In the genomic region with DNA sequence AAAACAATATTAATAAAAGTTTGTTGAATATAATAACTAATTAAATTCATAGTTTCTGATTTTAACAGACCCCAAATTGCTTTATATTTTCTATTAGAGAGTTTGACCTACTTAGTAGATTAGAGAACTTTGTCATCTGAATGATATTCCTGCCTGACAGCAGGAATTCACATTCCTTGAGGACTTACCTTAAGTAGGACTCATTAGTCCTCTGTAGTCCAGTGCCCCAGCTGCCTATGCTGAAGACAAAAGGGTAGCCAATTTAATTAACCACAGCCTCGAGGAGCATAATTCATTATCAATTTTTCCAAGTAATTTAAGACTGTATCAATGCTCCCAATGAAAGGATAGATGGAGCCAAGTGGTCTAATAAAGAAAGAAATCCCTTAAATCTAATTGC, we compare ENCODE assay signal across 22 cellular contexts.
"Had no signal": no experiment of that assay in that cellular context is flagged by ENCODE, and none has a peak within 500 bp of the region (broad histone marks: within the 10 kb centered on the region; RNA-seq: fewer than 3 reads in every experiment).

No MANE protein-coding gene starts in this region.

- H3K36me3 Mint-ChIP-seq: activated naive CD4-positive, alpha-beta T cell treated with anti-CD3 and anti-CD28 coated beads, Interleukin-2, amount 50 U/mL, for 24 hours; memory B cell; type B pancreatic cell had no signal

- ATAC-seq: activated CD8-positive, alpha-beta T cell treated with anti-CD3 and anti-CD28 coated beads for 36 hours; body of pancreas; heart right ventricle; left colon; mucosa of descending colon had no signal

- H3K9me3 ChIP-seq: body of pancreas, heart right ventricle, mucosa of descending colon, thoracic aorta, vagina had no signal

- H3K27ac Mint-ChIP-seq: activated CD4-positive, alpha-beta T cell treated with anti-CD3 and anti-CD28 coated beads, Interleukin-2, amount 10 ng/mL, durations not matched to agents 7 days and 5 days; activated CD8-positive, alpha-beta T cell treated with anti-CD3 and anti-CD28 coated beads for 36 hours; activated naive CD4-positive, alpha-beta T cell treated with anti-CD3 and anti-CD28 coated beads, Interleukin-2, amount 50 U/mL, for 24 hours; memory B cell; nephron progenitor cell; type B pancreatic cell had no signal

- H3K27ac ChIP-seq: body of pancreas, cardiac muscle cell, heart right ventricle, thoracic aorta, vagina had no signal

- H3K36me3 ChIP-seq: cardiac muscle cell, heart right ventricle, thoracic aorta, vagina had no signal

- DNase-seq: activated CD4-positive, alpha-beta T cell treated with anti-CD3 and anti-CD28 coated beads, Interleukin-2, amount 10 ng/mL, durations not matched to agents 7 days and 5 days; activated CD4-positive, CD25-positive, alpha-beta regulatory T cell treated with anti-CD3 and anti-CD28 coated beads, Interleukin-2, amount 50 U/mL, for 72 hours; activated CD8-positive, alpha-beta T cell treated with anti-CD3 and anti-CD28 coated beads for 36 hours; activated gamma-delta T cell treated with Interleukin-2 at 50 U/mL for 16 hours; anterior cingulate cortex; body of pancreas; heart right ventricle; left colon; mucosa of descending colon; nephron progenitor cell; occipital lobe; posterior cingulate gyrus; stimulated activated CD4-positive, alpha-beta T cell treated with anti-CD3 and anti-CD28 coated beads, Interleukin-2, amount 100 ng/mL, for 48 hours; stimulated activated CD8-positive, alpha-beta memory T cell treated with anti-CD3 and anti-CD28 coated beads, Interleukin-4, amount 100 ng/mL, for 48 hours; stimulated activated naive CD4-positive, alpha-beta T cell treated with Interleukin-2 at 50 U/mL for 16 hours had no signal

- H3K4me3 Mint-ChIP-seq: activated CD4-positive, alpha-beta T cell treated with anti-CD3 and anti-CD28 coated beads, Interleukin-2, amount 10 ng/mL, durations not matched to agents 7 days and 5 days; activated CD8-positive, alpha-beta T cell treated with anti-CD3 and anti-CD28 coated beads for 36 hours; activated naive CD4-positive, alpha-beta T cell treated with anti-CD3 and anti-CD28 coated beads, Interleukin-2, amount 50 U/mL, for 24 hours; memory B cell; nephron progenitor cell; type B pancreatic cell had no signal

- H3K27me3 Mint-ChIP-seq: activated CD4-positive, alpha-beta T cell treated with anti-CD3 and anti-CD28 coated beads, Interleukin-2, amount 10 ng/mL, durations not matched to agents 7 days and 5 days; activated CD8-positive, alpha-beta T cell treated with anti-CD3 and anti-CD28 coated beads for 36 hours; activated naive CD4-positive, alpha-beta T cell treated with anti-CD3 and anti-CD28 coated beads, Interleukin-2, amount 50 U/mL, for 24 hours; memory B cell; type B pancreatic cell had no signal

- FAIRE-seq: keratinocyte had no signal

- H3K4me1 ChIP-seq: vagina had no signal

- H3K27me3 ChIP-seq: body of pancreas, cardiac muscle cell, heart right ventricle, vagina had no signal

- H3K4me3 ChIP-seq: body of pancreas, cardiac muscle cell, heart right ventricle, mucosa of descending colon, thoracic aorta, vagina had no signal

- H3K4me1 Mint-ChIP-seq: activated CD4-positive, alpha-beta T cell treated with anti-CD3 and anti-CD28 coated beads, Interleukin-2, amount 10 ng/mL, durations not matched to agents 7 days and 5 days; activated naive CD4-positive, alpha-beta T cell treated with anti-CD3 and anti-CD28 coated beads, Interleukin-2, amount 50 U/mL, for 24 hours; memory B cell; nephron progenitor cell had no signal

- H3K9me3 Mint-ChIP-seq: activated CD8-positive, alpha-beta T cell treated with anti-CD3 and anti-CD28 coated beads for 36 hours; nephron progenitor cell; type B pancreatic cell had no signal
